ENCODE assay signal across 10 cellular contexts in genomic region chr19:39372941-39373340, GRCh38. TPM values are rescaled to one million over a fixed set of nuclear protein-coding genes. Genes with fewer than 3 reads are reported as not detected.
DNase-seq lines count a peak whose midpoint lies in the region; ATAC-seq and TF ChIP-seq lines count a peak whose summit lies in the region.
"Had no signal": no experiment of that assay in that cellular context is flagged by ENCODE, and none has a peak within 500 bp of the region (broad histone marks: within the 10 kb centered on the region; RNA-seq: fewer than 3 reads in every experiment).

No MANE protein-coding gene starts in this region.

- H3K36me3 Mint-ChIP-seq in activated naive CD4-positive, alpha-beta T cell treated with anti-CD3 and anti-CD28 coated beads, Interleukin-2, amount 50 U/mL, for 72 hours: no peaks in the 10 kb centered on the region

- H3K36me3 ChIP-seq in heart left ventricle: peaks cover 2 to 89% (median 70%) of the 10 kb centered on the region in 9 donors
- peaks cover 44% of the 10 kb centered on the region for H3K36me3 ChIP-seq in rectal smooth muscle tissue (ENCODE audit: control insufficient read depth, insufficient read depth, low read length)

- CTCF ChIA-PET in AG04450 (lab: Charles Lee): interaction anchor here (1.0 to 1.6 kb wide), 3 partner anchors 25 to 38 kb away, joined by 3 to 5 read pairs (median 4); partner anchors contain the start of gene SAMD4B

- no peaks in the 10 kb centered on the region for H3K9me3 Mint-ChIP-seq in activated naive CD4-positive, alpha-beta T cell treated with anti-CD3 and anti-CD28 coated beads, Interleukin-2, amount 50 U/mL, for 72 hours

- WGBS in heart left ventricle, 4 donors: 27 to 52% (median 42%) methylated on average over 2 of the region's 2 CpGs

- peaks cover 6 to 27% (median 21%) of the 10 kb centered on the region in 12 donors for H3K4me1 ChIP-seq in heart left ventricle
- H3K4me1 ChIP-seq in rectal smooth muscle tissue (ENCODE audit: control insufficient read depth, insufficient read depth, low read length): peaks cover 16% of the 10 kb centered on the region

- no peak for DNase-seq in AG04450 (ENCODE audit: low read depth, low spot score)
- peak in 1 of 5 donors; percentile 46 for DNase-seq in heart left ventricle
- DNase-seq in GM20000 (ENCODE audit: low spot score): no peak
- no peak for DNase-seq in activated naive CD4-positive, alpha-beta T cell treated with anti-CD3 and anti-CD28 coated beads, Interleukin-2, amount 50 U/mL, for 72 hours (ENCODE audit: low spot score in 2 of 2)
- DNase-seq: activated CD8-positive, alpha-beta memory T cell treated with anti-CD3 and anti-CD28 coated beads for 24 hours; SHP77 treated with DMSO at 0.1 percent for 48 hours had no signal

- peak; percentile 22 to 55 (median 44) for ATAC-seq in heart left ventricle
- no peak for ATAC-seq in activated naive CD4-positive, alpha-beta T cell treated with anti-CD3 and anti-CD28 coated beads, Interleukin-2, amount 50 U/mL, for 72 hours
- ATAC-seq in GM18858 (IDR thresholded peaks at IDR 0.05; ENCODE audit: unreplicated experiment): no peak
- no peak for ATAC-seq in GM19397 (IDR thresholded peaks at IDR 0.05; ENCODE audit: unreplicated experiment)

- TF ChIP-seq CTCF in AG04450 (IDR thresholded peaks at IDR 0.05; ENCODE audit: low read depth, low read length) (no peak), heart left ventricle (IDR thresholded peaks at IDR 0.05) (no peak), GM20000 (IDR thresholded peaks at IDR 0.05; ENCODE audit: extremely low read depth, missing control alignments) (no peak)

- peak overlapping the region in 1 of 2 donors; percentile 25 for H3K27ac Mint-ChIP-seq in activated naive CD4-positive, alpha-beta T cell treated with anti-CD3 and anti-CD28 coated beads, Interleukin-2, amount 50 U/mL, for 72 hours

- H3K9ac ChIP-seq in rectal smooth muscle tissue (ENCODE audit: low read length): no peak overlapping the region

- H3K27me3 ChIP-seq in AG04450 (ENCODE audit: control insufficient read depth, insufficient read depth, low read length) (no peaks in the 10 kb centered on the region), heart left ventricle (no peaks in the 10 kb centered on the region), rectal smooth muscle tissue (ENCODE audit: control insufficient read depth, insufficient read depth, low read length) (no peaks in the 10 kb centered on the region)

- POLR2A ChIA-PET in AG04450 (lab: Yijun Ruan, JAX): interaction anchor here (1.7 to 2.0 kb wide), 2 partner anchors 18 to 63 kb away, joined by 7 to 11 read pairs; partner anchors contain the start of genes MED29, PAF1 and RPS16

- H3K9me3 ChIP-seq in AG04450 (ENCODE audit: control insufficient read depth, insufficient read depth, low read length) (no peaks in the 10 kb centered on the region), heart left ventricle (no peaks in the 10 kb centered on the region)

- H3K4me3 ChIP-seq in AG04450 (ENCODE audit: low read depth, low read length) (no peak overlapping the region), heart left ventricle (peak overlapping the region in 2 of 12 donors; percentile 2 to 15), rectal smooth muscle tissue (ENCODE audit: low read length) (no peak overlapping the region)

- TF ChIP-seq POLR2A in heart left ventricle (IDR thresholded peaks at IDR 0.05): no peak

- H3K27ac ChIP-seq in AG04450 (ENCODE audit: low read depth, low read length) (peak overlapping the region; percentile 99), angular gyrus (ENCODE audit: low read depth, low read length) (peak overlapping the region; percentile 64), heart left ventricle (peak overlapping the region; percentile 74 to 97 (median 88)), rectal smooth muscle tissue (ENCODE audit: low read depth, low read length) (peak overlapping the region; percentile 91)

- intact Hi-C loops in heart left ventricle (cut with DNase I): no loop called here

RNA-seq across cellular contexts. Expression of gene PAF1, which starts 18.0 kb away (rescaled TPM):
- polyA plus RNA-seq in AG04450 (2011; rRNA removed): 51.9 and 60.5 TPM in 2 replicates
- polyA minus RNA-seq in AG04450 (2011; rRNA and poly(A)+ RNA removed): 46.7 and 51.6 TPM in 2 replicates
- total RNA-seq in heart left ventricle: 10 to 100 TPM; 32.8 to 75.7 (median 40.7) TPM
- 10 to 100 TPM; 32.5 to 61.1 TPM for polyA plus RNA-seq in heart left ventricle
- total RNA-seq in activated naive CD4-positive, alpha-beta T cell treated with anti-CD3 and anti-CD28 coated beads, Interleukin-2, amount 50 U/mL, for 72 hours: 10 to 100 TPM; 42.2 to 58.2 TPM

RNA-seq across cellular contexts. Expression of gene MED29, which starts 18.2 kb away (rescaled TPM):
- polyA plus RNA-seq in AG04450 (2011; rRNA removed) (28.0 and 29.9 TPM in 2 replicates), heart left ventricle (10 to 100 TPM; 34.1 to 46.0 TPM)
- polyA minus RNA-seq in AG04450 (2011; rRNA and poly(A)+ RNA removed): 22.2 and 26.5 TPM in 2 replicates
- 10 to 100 TPM; 26.3 to 53.0 (median 34.1) TPM for total RNA-seq in heart left ventricle
- 10 to 100 TPM; 22.2 to 23.6 TPM for total RNA-seq in activated naive CD4-positive, alpha-beta T cell treated with anti-CD3 and anti-CD28 coated beads, Interleukin-2, amount 50 U/mL, for 72 hours

RNA-seq across cellular contexts. Expression of gene SAMD4B, which starts 30.7 kb away (rescaled TPM):
- polyA plus RNA-seq in AG04450 (2011; rRNA removed) (33.4 and 47.3 TPM in 2 replicates), heart left ventricle (10 to 100 TPM; 62.1 to 78.6 TPM)
- 40.6 and 52.1 TPM in 2 replicates for polyA minus RNA-seq in AG04450 (2011; rRNA and poly(A)+ RNA removed)
- 100 to 1,000 TPM in 1 of 9 donors, 10 to 100 TPM in 8; 34.9 to 101 (median 52.3) TPM for total RNA-seq in heart left ventricle
- 10 to 100 TPM; 42.1 to 56.1 TPM for total RNA-seq in activated naive CD4-positive, alpha-beta T cell treated with anti-CD3 and anti-CD28 coated beads, Interleukin-2, amount 50 U/mL, for 72 hours

RNA-seq across cellular contexts. Expression of gene ZFP36, which starts 33.7 kb away (rescaled TPM):
- 4.1 and 8.3 TPM in 2 replicates for polyA plus RNA-seq in AG04450 (2011; rRNA removed)
- 4.6 and 6.4 TPM in 2 replicates for polyA minus RNA-seq in AG04450 (2011; rRNA and poly(A)+ RNA removed)
- 100 to 1,000 TPM in 2 of 9 donors, 10 to 100 TPM in 7; 16.1 to 145 (median 51.1) TPM for total RNA-seq in heart left ventricle
- polyA plus RNA-seq in heart left ventricle: 10 to 100 TPM; 45.8 to 65.1 TPM
- total RNA-seq in activated naive CD4-positive, alpha-beta T cell treated with anti-CD3 and anti-CD28 coated beads, Interleukin-2, amount 50 U/mL, for 72 hours: 100 to 1,000 TPM in 1 of 2 donors, 10 to 100 TPM in 1; 59.7 to 183 TPM

RNA-seq across cellular contexts. Expression of gene GMFG, which starts 37.1 kb away (rescaled TPM):
- polyA plus RNA-seq in AG04450 (2011; rRNA removed) (0.17 and 0.26 TPM in 2 replicates), heart left ventricle (10 to 100 TPM; 16.8 to 18.7 TPM)
- polyA minus RNA-seq in AG04450 (2011; rRNA and poly(A)+ RNA removed): not detected in 2 replicates
- 10 to 100 TPM in 8 of 9 donors, 1 to 10 TPM in 1; 6.4 to 93.3 (median 10.8) TPM for total RNA-seq in heart left ventricle
- total RNA-seq in activated naive CD4-positive, alpha-beta T cell treated with anti-CD3 and anti-CD28 coated beads, Interleukin-2, amount 50 U/mL, for 72 hours: 100 to 1,000 TPM; 315 to 372 TPM

Comparison
In these comparisons a context has a peak if more than half of its experiments do, and no peak if none do; other contexts are left out.
1. ATAC-seq: peak in heart left ventricle (4 of 4); none in activated naive CD4-positive, alpha-beta T cell treated with anti-CD3 and anti-CD28 coated beads, Interleukin-2, amount 50 U/mL, for 72 hours (0 of 2), GM18858 (single experiment) and GM19397 (single experiment).
2. Peak in every context shown above with its lines, with median percentiles within 50 percentile points of each other: H3K27ac ChIP-seq.